34 cellular contexts compared by ENCODE assay signal in the genomic region with DNA sequence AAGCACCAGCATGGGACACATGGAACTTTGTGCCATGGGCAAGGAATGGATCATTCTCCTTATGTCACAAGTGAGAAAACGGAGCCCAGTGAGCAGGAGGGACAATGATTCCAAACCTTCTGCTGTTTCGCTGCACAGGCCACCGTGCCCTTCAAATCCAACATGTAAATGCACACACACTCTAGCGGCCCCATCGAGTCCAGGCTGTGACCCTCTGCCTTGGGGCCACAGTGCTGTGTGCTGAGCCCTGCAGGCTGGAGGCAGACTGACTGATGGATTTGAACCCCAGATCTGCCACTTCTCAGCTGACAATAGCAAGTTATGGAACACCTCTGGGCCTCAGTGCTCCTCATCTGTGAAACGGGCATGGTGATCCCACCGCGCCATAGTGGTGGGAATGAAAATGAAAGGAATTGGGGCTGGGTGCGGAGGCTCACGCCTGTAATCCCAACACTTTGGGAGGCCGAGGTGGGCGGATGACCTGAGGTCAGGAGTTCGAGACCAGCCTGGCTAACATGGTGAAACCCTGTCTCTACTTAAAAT.
"Had no signal": no experiment of that assay in that cellular context is flagged by ENCODE, and none has a peak within 500 bp of the region (broad histone marks: within the 10 kb centered on the region; RNA-seq: fewer than 3 reads in every experiment).

No MANE protein-coding gene starts in this region.

- H3K4me1 ChIP-seq: adrenal gland had no signal

- H3K27me3 ChIP-seq: adrenal gland, body of pancreas, brain microvascular endothelial cell, breast epithelium had no signal

- H3K9me3 ChIP-seq: adrenal gland, body of pancreas had no signal

- H3K27ac ChIP-seq: brain microvascular endothelial cell, breast epithelium, VCaP had no signal

- H3K36me3 ChIP-seq: adrenal gland, brain microvascular endothelial cell, breast epithelium had no signal

- FAIRE-seq: astrocyte, TTC549 had no signal

- ATAC-seq: activated CD8-positive, alpha-beta T cell treated with anti-CD3 and anti-CD28 coated beads for 36 hours; activated naive CD4-positive, alpha-beta T cell treated with anti-CD3 and anti-CD28 coated beads, Interleukin-2, amount 50 U/mL, for 72 hours; activated T-cell treated with anti-CD3 and anti-CD28 coated beads, Interleukin-2, amount 50 U/mL, for 4 hours; activated T-cell treated with anti-CD3 and anti-CD28 coated beads, Interleukin-2, amount 50 U/mL, for 72 hours; activated T-helper 17 cell treated with anti-CD3 and anti-CD28 coated beads, Interleukin-2, amount 50 U/mL, for 72 hours; body of pancreas had no signal

- H3K4me3 ChIP-seq: adrenal gland, body of pancreas, breast epithelium had no signal

- DNase-seq: activated B cell treated with CpG ODN at 0.5 μM for 24 hours; activated CD4-positive, alpha-beta memory T cell treated with anti-CD3 and anti-CD28 coated beads for 36 hours; activated CD4-positive, alpha-beta T cell treated with anti-CD3 and anti-CD28 coated beads for 4 hours; activated CD4-positive, alpha-beta T cell treated with anti-CD3 and anti-CD28 coated beads, Interleukin-2, amount 10 ng/mL, durations not matched to agents 24 days and 14 days; activated CD4-positive, alpha-beta T cell treated with anti-CD3 and anti-CD28 coated beads, Interleukin-2, amount 50 U/mL, for 1 hour; activated CD4-positive, alpha-beta T cell treated with anti-CD3 and anti-CD28 coated beads, Interleukin-2, amount 50 U/mL, for 4 hours; activated CD4-positive, CD25-positive, alpha-beta regulatory T cell treated with anti-CD3 and anti-CD28 coated beads, Interleukin-2, amount 50 U/mL, for 72 hours; activated CD8-positive, alpha-beta memory T cell treated with anti-CD3 and anti-CD28 coated beads, Interleukin-2, amount 50 U/mL, for 4 hours; activated CD8-positive, alpha-beta T cell treated with anti-CD3 and anti-CD28 coated beads for 36 hours; activated effector memory CD4-positive, alpha-beta T cell treated with anti-CD3 and anti-CD28 coated beads, Interleukin-2, amount 50 U/mL, for 16 hours; activated gamma-delta T cell treated with Interleukin-2 at 50 U/mL for 16 hours; activated naive CD4-positive, alpha-beta T cell; activated naive CD4-positive, alpha-beta T cell treated with anti-CD3 and anti-CD28 coated beads for 36 hours; activated naive CD4-positive, alpha-beta T cell treated with anti-CD3 and anti-CD28 coated beads, Interleukin-2, amount 50 U/mL, for 16 hours; activated naive CD8-positive, alpha-beta T cell treated with anti-CD3 and anti-CD28 coated beads for 36 hours; activated T-cell treated with anti-CD3 and anti-CD28 coated beads for 4 hours; activated T-cell treated with anti-CD3 and anti-CD28 coated beads, Interleukin-2, amount 50 U/mL, for 1 hour; activated T-cell treated with anti-CD3 and anti-CD28 coated beads, Interleukin-2, amount 50 U/mL, for 4 hours; activated T-cell treated with anti-CD3 and anti-CD28 coated beads, Interleukin-2, amount 50 U/mL, for 72 hours; amniotic stem cell; aorta; body of pancreas; brain microvascular endothelial cell; central memory CD4-positive, alpha-beta T cell; T-helper 1 cell; T-helper 2 cell; T-helper 9 cell had no signal
